ENCODE assay signal across 8 cellular contexts in genomic region chr11:10488581-10489443, GRCh38. TPM values are rescaled to one million over a fixed set of nuclear protein-coding genes. Genes with fewer than 3 reads are reported as not detected.
DNase-seq lines count a peak whose midpoint lies in the region; ATAC-seq and TF ChIP-seq lines count a peak whose summit lies in the region.

No MANE protein-coding gene starts in this region.

- ATAC-seq in GM21447 (IDR thresholded peaks at IDR 0.05; ENCODE audit: unreplicated experiment) (peak; percentile 71), lower lobe of right lung (peak; percentile 69 to 73), HG03521 (IDR thresholded peaks at IDR 0.05; ENCODE audit: unreplicated experiment) (no peak)

- H3K27me3 Mint-ChIP-seq in CD8-positive, alpha-beta memory T cell, result no peaks in the 10 kb centered on the region

- H3K27ac Mint-ChIP-seq in CD8-positive, alpha-beta memory T cell, result peak overlapping the region in 7 of 8 donors; percentile 7 to 91 (median 86)

- H3K4me3 ChIP-seq in CD8-positive, alpha-beta memory T cell (ENCODE audit: low read length), result no peak overlapping the region
- H3K4me3 ChIP-seq in OCI-LY3 (ENCODE audit: low read length) (peak overlapping the region; percentile 28), lower lobe of right lung (no peak overlapping the region)

- peak overlapping the region in 1 of 7 donors; percentile 15 for H3K4me3 Mint-ChIP-seq in CD8-positive, alpha-beta memory T cell

- TF ChIP-seq CTCF in OCI-LY3 (IDR thresholded peaks at IDR 0.05; ENCODE audit: low read depth, low read length), result no peak
- no peak for TF ChIP-seq CTCF in lower lobe of right lung (IDR thresholded peaks at IDR 0.05)

- H2AFZ ChIP-seq in OCI-LY3 (ENCODE audit: low read depth, low read length), result no peak overlapping the region

- peaks cover 0 to 90% (median 17%) of the 10 kb centered on the region in 3 donors for H3K36me3 Mint-ChIP-seq in CD8-positive, alpha-beta memory T cell

- POLR2A ChIA-PET in CD8-positive, alpha-beta memory T cell (lab: Charles Lee), result no interaction called here

- CTCF ChIA-PET in CD8-positive, alpha-beta memory T cell (lab: Charles Lee), result interaction anchor here (0.8 kb wide), 1 partner anchor 53 kb away, joined by 3 read pairs; the partner anchor contains the start of gene RNF141

- H3K27me3 ChIP-seq in CD8-positive, alpha-beta memory T cell (ENCODE audit: insufficient read depth, low read length, poor library complexity, severe bottlenecking), result no peaks in the 10 kb centered on the region
- H3K27me3 ChIP-seq in OCI-LY3 (ENCODE audit: low read depth, low read length) (no peaks in the 10 kb centered on the region), lower lobe of right lung (ENCODE audit: low read depth) (no peaks in the 10 kb centered on the region)

- peaks cover 10 to 18% (median 12%) of the 10 kb centered on the region in 3 donors for H3K4me1 Mint-ChIP-seq in CD8-positive, alpha-beta memory T cell

- H3K4me1 ChIP-seq in CD8-positive, alpha-beta memory T cell (ENCODE audit: insufficient read depth, low read length), result no peaks in the 10 kb centered on the region
- H3K4me1 ChIP-seq in OCI-LY3 (ENCODE audit: low read length) (peaks cover 41% of the 10 kb centered on the region), lower lobe of right lung (no peaks in the 10 kb centered on the region)

- H3K36me3 ChIP-seq in CD8-positive, alpha-beta memory T cell (ENCODE audit: insufficient read depth, low read length), result peaks cover 19% of the 10 kb centered on the region
- H3K36me3 ChIP-seq in OCI-LY3 (replicated peaks; ENCODE audit: low read depth, low read length) (peaks cover 77% of the 10 kb centered on the region), lower lobe of right lung (peaks cover 43% of the 10 kb centered on the region)

- peak overlapping the region; percentile 64; the same call in 1 of the 2 replicates for H3K9ac ChIP-seq in OCI-LY3 (ENCODE audit: low read length)

- H3K27ac ChIP-seq in CD8-positive, alpha-beta memory T cell (ENCODE audit: low read depth, low read length), result no peak overlapping the region
- H3K27ac ChIP-seq in OCI-LY3 (ENCODE audit: low read length), result peak overlapping the region; percentile 93
- H3K27ac ChIP-seq in lower lobe of right lung, result no peak overlapping the region

- H3K79me2 ChIP-seq in OCI-LY3 (ENCODE audit: low read length), result peaks cover 11% of the 10 kb centered on the region

- no peaks in the 10 kb centered on the region for H3K9me3 ChIP-seq in CD8-positive, alpha-beta memory T cell (ENCODE audit: low read length)
- no peaks in the 10 kb centered on the region for H3K9me3 ChIP-seq in OCI-LY3 (ENCODE audit: insufficient read depth, low read length)
- H3K9me3 ChIP-seq in lower lobe of right lung, result no peaks in the 10 kb centered on the region

- no peaks in the 10 kb centered on the region for H3K9me3 Mint-ChIP-seq in CD8-positive, alpha-beta memory T cell

- H4K20me1 ChIP-seq in OCI-LY3 (ENCODE audit: insufficient read depth, low read length), result no peaks in the 10 kb centered on the region

- peak in 1 of 5 donors; percentile 31 for DNase-seq in CD8-positive, alpha-beta memory T cell
- DNase-seq in lower lobe of right lung (no peak), NCI-H345 (lab: John Stamatoyannopoulos, UW) (no peak), NCI-H69 (lab: John Stamatoyannopoulos, UW) (no peak), activated gamma-delta T cell treated with Interleukin-2 at 50 U/mL for 16 hours (no peak)

- H3K4me2 ChIP-seq in OCI-LY3 (ENCODE audit: low read length), result peak overlapping the region; percentile 65

- intact Hi-C loops in lower lobe of right lung (cut with DNase I), result no loop called here

RNA-seq across cellular contexts. Expression of gene AMPD3, which starts 33.7 kb away (rescaled TPM):
- total RNA-seq in CD8-positive, alpha-beta memory T cell, result 10 to 100 TPM; 10.8 to 12.2 TPM
- 12.0 TPM for polyA plus RNA-seq in CD8-positive, alpha-beta memory T cell
- total RNA-seq in lower lobe of right lung, result 9.8 TPM

RNA-seq across cellular contexts. Expression of gene RNF141, which starts 52.2 kb away (rescaled TPM):
- total RNA-seq in CD8-positive, alpha-beta memory T cell, result 10 to 100 TPM; 19.6 to 20.0 TPM
- polyA plus RNA-seq in CD8-positive, alpha-beta memory T cell, result 19.2 TPM
- 55.2 TPM for total RNA-seq in lower lobe of right lung
